ENCODE assay signal across 25 cellular contexts in the genomic region with DNA sequence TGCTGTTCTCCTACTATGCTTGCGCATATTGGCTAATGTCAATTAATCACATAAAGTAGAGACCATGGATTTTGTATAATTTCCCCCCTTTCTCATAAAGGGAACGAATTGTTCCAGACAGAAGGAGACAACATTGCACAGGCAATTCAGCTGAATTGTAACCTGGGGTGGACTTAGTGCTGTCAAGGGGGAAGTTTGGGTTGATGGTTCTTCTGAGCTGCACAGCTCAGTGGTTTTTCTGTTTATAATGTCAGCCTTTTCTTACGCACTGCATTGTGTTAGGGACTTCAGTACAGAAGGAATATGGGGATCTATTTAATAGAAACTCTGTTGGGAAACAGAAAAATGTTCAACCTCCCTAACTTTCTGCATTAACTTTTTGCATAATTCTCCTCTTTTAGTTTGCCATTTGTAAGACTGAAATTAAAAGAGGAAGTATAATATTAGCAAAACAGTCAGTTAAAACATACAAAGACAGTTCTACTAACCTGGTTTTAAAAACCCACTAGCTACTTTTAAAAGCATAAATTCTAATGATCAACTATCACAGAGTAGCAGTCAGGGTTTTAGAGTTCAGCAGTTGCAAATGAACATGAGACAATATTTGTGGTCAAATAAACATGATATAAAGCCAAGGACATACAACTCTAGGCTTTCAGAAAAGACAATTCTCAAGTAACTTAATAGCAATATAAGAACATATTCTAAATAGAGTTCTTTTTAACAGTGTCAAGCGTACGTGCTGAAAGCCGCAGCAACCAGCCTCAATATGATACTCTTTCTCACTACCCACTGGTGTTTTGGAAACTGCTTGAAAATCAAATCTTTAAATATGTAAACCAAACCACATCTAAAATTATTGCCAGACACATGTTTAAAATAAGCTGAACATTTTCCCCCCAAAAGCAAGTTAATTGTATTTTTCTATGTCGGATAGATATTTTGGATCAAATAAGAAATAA.
DNase-seq lines count a peak whose midpoint lies in the region; ATAC-seq and TF ChIP-seq lines count a peak whose summit lies in the region.
"Had no signal": no experiment of that assay in that cellular context is flagged by ENCODE, and none has a peak within 500 bp of the region (broad histone marks: within the 10 kb centered on the region; RNA-seq: fewer than 3 reads in every experiment).

No MANE protein-coding gene starts in this region.

- DNase-seq in activated T-cell treated with anti-CD3 and anti-CD28 coated beads, Interleukin-2, amount 50 U/mL, for 4 hours = no peak
- DNase-seq: activated CD4-positive, alpha-beta memory T cell treated with anti-CD3 and anti-CD28 coated beads, Interleukin-2, amount 10 ng/mL, durations not matched to agents 7 days and 5 days; activated gamma-delta T cell; effector CD8-positive, alpha-beta T cell; gastrocnemius medialis; GM23248; kidney; NCI-H1105; NCI-H2081 treated with DMSO at 0.1 percent for 48 hours; psoas muscle; substantia nigra had no signal

- peak; percentile 76 for ATAC-seq in GM21528 (IDR thresholded peaks at IDR 0.05; ENCODE audit: low FRiP score, unreplicated experiment)
- ATAC-seq in HG03439 (IDR thresholded peaks at IDR 0.05; ENCODE audit: unreplicated experiment) = peak; percentile 48
- ATAC-seq in GM19452 (IDR thresholded peaks at IDR 0.05; ENCODE audit: unreplicated experiment) = no peak
- no peak for ATAC-seq in HG02840 (IDR thresholded peaks at IDR 0.05; ENCODE audit: low FRiP score, unreplicated experiment)
- ATAC-seq in GM21447 (IDR thresholded peaks at IDR 0.05; ENCODE audit: unreplicated experiment) = no peak
- no peak for ATAC-seq in activated T-cell treated with anti-CD3 and anti-CD28 coated beads, Interleukin-2, amount 50 U/mL, for 4 hours
- ATAC-seq: A549, gastrocnemius medialis, psoas muscle, WTC11 had no signal

- no peak overlapping the region for H3K4me3 Mint-ChIP-seq in activated T-cell treated with anti-CD3 and anti-CD28 coated beads, Interleukin-2, amount 50 U/mL, for 4 hours
- H3K4me3 Mint-ChIP-seq: activated CD4-positive, alpha-beta memory T cell treated with anti-CD3 and anti-CD28 coated beads, Interleukin-2, amount 10 ng/mL, durations not matched to agents 7 days and 5 days; brain; T-helper 2 cell treated with Interferon-gamma antibody and Interleukin-4, amounts not matched to agents 5 μg/mL and 100 μg/mL, for 36 hours; WTC11 had no signal

- no peaks in the 10 kb centered on the region for H3K27me3 ChIP-seq in BLaER1 treated with 17β-estradiol and CSF1 and Interleukin-3, amounts not matched to agents 10 nM and 100 nM
- H3K27me3 ChIP-seq in OCI-LY1 (ENCODE audit: insufficient read depth, low read length) = no peaks in the 10 kb centered on the region
- H3K27me3 ChIP-seq: esophagus muscularis mucosa, gastrocnemius medialis, neutrophil had no signal

- peaks cover 26% of the 10 kb centered on the region for H3K9me3 Mint-ChIP-seq in activated T-cell treated with anti-CD3 and anti-CD28 coated beads, Interleukin-2, amount 50 U/mL, for 4 hours

- TF ChIP-seq CTCF in OCI-LY1 (IDR thresholded peaks at IDR 0.05; ENCODE audit: low read length) = no peak

- peak overlapping the region in 4 of 11 experiments; percentile 20 to 45 (median 30); a peak in 4 of 22 replicates for H3K9ac ChIP-seq in BLaER1 treated with 17β-estradiol and CSF1 and Interleukin-3, amounts not matched to agents 10 nM and 100 nM
- peak overlapping the region; percentile 55 for H3K9ac ChIP-seq in OCI-LY1 (ENCODE audit: low read length)
- H3K9ac ChIP-seq: GM23248 had no signal

- H3K9me2 ChIP-seq in OCI-LY1 (ENCODE audit: low read depth, low read length) = no peaks in the 10 kb centered on the region

- no peaks in the 10 kb centered on the region for H3F3A ChIP-seq in OCI-LY1 (ENCODE audit: insufficient read depth, low read length)

- no peaks in the 10 kb centered on the region for H3K36me3 Mint-ChIP-seq in activated T-cell treated with anti-CD3 and anti-CD28 coated beads, Interleukin-2, amount 50 U/mL, for 4 hours (ENCODE audit: insufficient read depth)
- H3K36me3 Mint-ChIP-seq: brain had no signal

- H3K36me3 ChIP-seq in BLaER1 treated with 17β-estradiol and CSF1 and Interleukin-3, amounts not matched to agents 10 nM and 100 nM = no peaks in the 10 kb centered on the region; a peak in 1 of 22 replicates
- H3K36me3 ChIP-seq in OCI-LY1 (ENCODE audit: insufficient read depth, low read length) = no peaks in the 10 kb centered on the region
- H3K36me3 ChIP-seq: esophagus muscularis mucosa, gastrocnemius medialis, neutrophil had no signal

- H3K27me3 Mint-ChIP-seq in activated T-cell treated with anti-CD3 and anti-CD28 coated beads, Interleukin-2, amount 50 U/mL, for 4 hours (ENCODE audit: low read depth) = no peaks in the 10 kb centered on the region
- H3K27me3 Mint-ChIP-seq: activated CD4-positive, alpha-beta memory T cell treated with anti-CD3 and anti-CD28 coated beads, Interleukin-2, amount 10 ng/mL, durations not matched to agents 7 days and 5 days; brain had no signal

- no peak overlapping the region; a peak in 1 of 20 replicates for H3K4me3 ChIP-seq in BLaER1 treated with 17β-estradiol and CSF1 and Interleukin-3, amounts not matched to agents 10 nM and 100 nM
- H3K4me3 ChIP-seq in OCI-LY1 (ENCODE audit: low read depth, low read length, poor library complexity, severe bottlenecking) = peak overlapping the region; percentile 26
- H3K4me3 ChIP-seq: A549, esophagus muscularis mucosa, gastrocnemius medialis, GM23248, lung, psoas muscle had no signal

- H3K4me1 ChIP-seq in BLaER1 treated with 17β-estradiol and CSF1 and Interleukin-3, amounts not matched to agents 10 nM and 100 nM = peaks cover 0 to 38% (median 14%) of the 10 kb centered on the region in 10 experiments; a peak in 14 of 20 replicates
- peaks cover 25% of the 10 kb centered on the region for H3K4me1 ChIP-seq in OCI-LY1 (ENCODE audit: insufficient read depth, low read length, severe bottlenecking)
- H3K4me1 ChIP-seq: A549, esophagus muscularis mucosa, gastrocnemius medialis, psoas muscle had no signal

- peaks cover 0 to 11% (median 9%) of the 10 kb centered on the region in 11 experiments; a peak in 15 of 22 replicates for H3K9me3 ChIP-seq in BLaER1 treated with 17β-estradiol and CSF1 and Interleukin-3, amounts not matched to agents 10 nM and 100 nM (replicated peaks in 1 of 11)
- H3K9me3 ChIP-seq in OCI-LY1 (ENCODE audit: low read length) = no peaks in the 10 kb centered on the region
- H3K9me3 ChIP-seq: A549, esophagus muscularis mucosa, gastrocnemius medialis, neutrophil, psoas muscle had no signal

- H3K4me1 Mint-ChIP-seq in activated T-cell treated with anti-CD3 and anti-CD28 coated beads, Interleukin-2, amount 50 U/mL, for 4 hours (ENCODE audit: low read depth) = no peaks in the 10 kb centered on the region
- H3K4me1 Mint-ChIP-seq: activated CD4-positive, alpha-beta memory T cell treated with anti-CD3 and anti-CD28 coated beads, Interleukin-2, amount 10 ng/mL, durations not matched to agents 7 days and 5 days; brain had no signal

- H3K27ac ChIP-seq in BLaER1 treated with 17β-estradiol and CSF1 and Interleukin-3, amounts not matched to agents 10 nM and 100 nM = peak overlapping the region in 6 of 11 experiments; percentile 56 to 79 (median 70); a peak in 14 of 22 replicates
- H3K27ac ChIP-seq in OCI-LY1 (ENCODE audit: low read depth, low read length, poor library complexity, severe bottlenecking) = peak overlapping the region; percentile 87
- H3K27ac ChIP-seq: A549, esophagus muscularis mucosa, gastrocnemius medialis, GM23248, neutrophil, psoas muscle had no signal

- H2AFZ ChIP-seq in OCI-LY1 (ENCODE audit: low read length) = peak overlapping the region; percentile 88
- H2AFZ ChIP-seq: GM23248 had no signal

- H4K20me1 ChIP-seq in BLaER1 treated with 17β-estradiol and CSF1 and Interleukin-3, amounts not matched to agents 10 nM and 100 nM = no peaks in the 10 kb centered on the region
- H4K20me1 ChIP-seq in OCI-LY1 (ENCODE audit: insufficient read depth, low read length) = no peaks in the 10 kb centered on the region

- peak overlapping the region in 5 of 11 experiments; percentile 20 to 80 (median 65); a peak in 13 of 22 replicates for H3K4me2 ChIP-seq in BLaER1 treated with 17β-estradiol and CSF1 and Interleukin-3, amounts not matched to agents 10 nM and 100 nM
- peak overlapping the region; percentile 60 for H3K4me2 ChIP-seq in OCI-LY1 (ENCODE audit: low read length)
- H3K4me2 ChIP-seq: A549 had no signal

- no peaks in the 10 kb centered on the region for H3K79me2 ChIP-seq in OCI-LY1 (ENCODE audit: insufficient read depth, low read length)

Comparison
In these comparisons a context has a peak if more than half of its experiments do, and no peak if none do; other contexts are left out.
1. ATAC-seq: peak in GM21528 (single experiment) and HG03439 (single experiment); none in GM19452 (single experiment), HG02840 (single experiment), GM21447 (single experiment) and activated T-cell treated with anti-CD3 and anti-CD28 coated beads, Interleukin-2, amount 50 U/mL, for 4 hours (0 of 2).